9 cellular contexts compared by ENCODE assay signal in genomic region chr22:37817705-37818311, GRCh38. TPM values are rescaled to one million over a fixed set of nuclear protein-coding genes. Genes with fewer than 3 reads are reported as not detected.
DNase-seq lines count a peak whose midpoint lies in the region; ATAC-seq lines count a peak whose summit lies in the region.
"Had no signal": no experiment of that assay in that cellular context is flagged by ENCODE, and none has a peak within 500 bp of the region (broad histone marks: within the 10 kb centered on the region; RNA-seq: fewer than 3 reads in every experiment).

No MANE protein-coding gene starts in this region.

- peak; percentile 53 for ATAC-seq in HG02981 (IDR thresholded peaks at IDR 0.05; ENCODE audit: unreplicated experiment)
- peak; percentile 83 for ATAC-seq in effector memory CD8-positive, alpha-beta T cell (replicated peaks)

- H3K4me3 ChIP-seq in CD8-positive, alpha-beta memory T cell (ENCODE audit: low read length) = peak overlapping the region; percentile 55

- H3K27ac ChIP-seq in CD8-positive, alpha-beta memory T cell (ENCODE audit: low read depth, low read length) = no peak overlapping the region

- H3K36me3 ChIP-seq in CD8-positive, alpha-beta memory T cell (ENCODE audit: insufficient read depth, low read length) = no peaks in the 10 kb centered on the region

- peaks cover 18% of the 10 kb centered on the region for H3K4me1 ChIP-seq in CD8-positive, alpha-beta memory T cell (ENCODE audit: insufficient read depth, low read length)

- H3K9me3 Mint-ChIP-seq in CD8-positive, alpha-beta memory T cell = no peaks in the 10 kb centered on the region
- no peaks in the 10 kb centered on the region for H3K9me3 Mint-ChIP-seq in effector memory CD8-positive, alpha-beta T cell

- no peaks in the 10 kb centered on the region for H3K36me3 Mint-ChIP-seq in CD8-positive, alpha-beta memory T cell
- peaks cover 3% of the 10 kb centered on the region for H3K36me3 Mint-ChIP-seq in effector memory CD8-positive, alpha-beta T cell (ENCODE audit: insufficient read depth)

- peak overlapping the region in 4 of 7 donors; percentile 15 to 59 (median 38) for H3K4me3 Mint-ChIP-seq in CD8-positive, alpha-beta memory T cell
- H3K4me3 Mint-ChIP-seq in effector memory CD8-positive, alpha-beta T cell = peak overlapping the region; percentile 44 to 62

- H3K9me3 ChIP-seq in CD8-positive, alpha-beta memory T cell (ENCODE audit: low read length) = no peaks in the 10 kb centered on the region

- peaks cover 18 to 25% of the 10 kb centered on the region in 2 donors for H3K27me3 Mint-ChIP-seq in CD8-positive, alpha-beta memory T cell
- peaks cover 13 to 70% of the 10 kb centered on the region in 2 donors for H3K27me3 Mint-ChIP-seq in effector memory CD8-positive, alpha-beta T cell

- H3K4me1 Mint-ChIP-seq in CD8-positive, alpha-beta memory T cell = peaks cover 8 to 19% (median 15%) of the 10 kb centered on the region in 3 donors
- H3K4me1 Mint-ChIP-seq in effector memory CD8-positive, alpha-beta T cell (ENCODE audit: low read depth in 2 of 2) = peaks cover 0 to 10% of the 10 kb centered on the region in 2 donors

- no peaks in the 10 kb centered on the region for H3K27me3 ChIP-seq in CD8-positive, alpha-beta memory T cell (ENCODE audit: insufficient read depth, low read length, poor library complexity, severe bottlenecking)

- H3K27ac Mint-ChIP-seq in CD8-positive, alpha-beta memory T cell = no peak overlapping the region
- no peak overlapping the region for H3K27ac Mint-ChIP-seq in effector memory CD8-positive, alpha-beta T cell

- CTCF ChIA-PET in CD8-positive, alpha-beta memory T cell (lab: Charles Lee) = interaction anchor here (0.7 to 7.3 kb wide), 34 partner anchors 10 to 235 kb away, joined by 3 to 140 read pairs (median 4); partner anchors contain the start of genes ANKRD54, C22orf23, GCAT and MICALL1

- POLR2A ChIA-PET in CD8-positive, alpha-beta memory T cell (lab: Charles Lee) = interaction anchor here (0.5 to 0.6 kb wide), 2 partner anchors 175 to 661 kb away, joined by 3 to 4 read pairs; no protein-coding TSS in a partner anchor

- DNase-seq in CD8-positive, alpha-beta memory T cell = peak; percentile 67 to 81 (median 74)
- DNase-seq in NCI-H82 treated with DMSO at 0.1 percent for 48 hours (lab: John Stamatoyannopoulos, UW; ENCODE audit: unreplicated experiment) = peak; percentile 22
- DNase-seq in activated CD8-positive, alpha-beta memory T cell treated with anti-CD3 and anti-CD28 coated beads for 24 hours = peak; percentile 96
- DNase-seq in effector memory CD8-positive, alpha-beta T cell = peak; percentile 81 to 82 (median 81)
- peak; percentile 92 for DNase-seq in mesenteric fat pad (ENCODE audit: low spot score)
- DNase-seq in stimulated activated CD8-positive, alpha-beta memory T cell treated with anti-CD3 and anti-CD28 coated beads, Interleukin-12 subunit alpha, Interleukin-12 subunit beta, amount 100 ng/mL, for 1 hour (ENCODE audit: low read depth) = peak; percentile 68
- DNase-seq in GF-D8 (lab: John Stamatoyannopoulos, UW) = no peak

RNA-seq across cellular contexts. Expression of gene GALR3, which starts 5.4 kb away (rescaled TPM):
- total RNA-seq in CD8-positive, alpha-beta memory T cell = not detected
- polyA plus RNA-seq in CD8-positive, alpha-beta memory T cell = not detected
- total RNA-seq in mesenteric fat pad = not detected
- total RNA-seq: T-helper 2 cell treated with Interferon-gamma antibody and Interleukin-4, amounts not matched to agents 100 ng/mL and 5 ng/mL, for 36 hours had no signal

RNA-seq across cellular contexts. Expression of gene GCAT, which starts 10.1 kb away (rescaled TPM):
- 10 to 100 TPM in 1 of 2 experiments, 1 to 10 TPM in 1; 9.3 to 10.0 TPM for total RNA-seq in CD8-positive, alpha-beta memory T cell
- polyA plus RNA-seq in CD8-positive, alpha-beta memory T cell = 1.6 TPM
- total RNA-seq in mesenteric fat pad = 4.3 TPM

RNA-seq across cellular contexts. Expression of gene ANKRD54, which starts 26.3 kb away (rescaled TPM):
- 10 to 100 TPM; 27.6 to 28.7 TPM for total RNA-seq in CD8-positive, alpha-beta memory T cell
- 11.9 TPM for polyA plus RNA-seq in CD8-positive, alpha-beta memory T cell
- 15.6 TPM for total RNA-seq in mesenteric fat pad

RNA-seq across cellular contexts. Expression of gene EIF3L, which starts 31.4 kb away (rescaled TPM):
- total RNA-seq in CD8-positive, alpha-beta memory T cell = 100 to 1,000 TPM; 549 to 556 TPM
- polyA plus RNA-seq in CD8-positive, alpha-beta memory T cell = 266 TPM
- 258 TPM for total RNA-seq in mesenteric fat pad
